In the genomic region with DNA sequence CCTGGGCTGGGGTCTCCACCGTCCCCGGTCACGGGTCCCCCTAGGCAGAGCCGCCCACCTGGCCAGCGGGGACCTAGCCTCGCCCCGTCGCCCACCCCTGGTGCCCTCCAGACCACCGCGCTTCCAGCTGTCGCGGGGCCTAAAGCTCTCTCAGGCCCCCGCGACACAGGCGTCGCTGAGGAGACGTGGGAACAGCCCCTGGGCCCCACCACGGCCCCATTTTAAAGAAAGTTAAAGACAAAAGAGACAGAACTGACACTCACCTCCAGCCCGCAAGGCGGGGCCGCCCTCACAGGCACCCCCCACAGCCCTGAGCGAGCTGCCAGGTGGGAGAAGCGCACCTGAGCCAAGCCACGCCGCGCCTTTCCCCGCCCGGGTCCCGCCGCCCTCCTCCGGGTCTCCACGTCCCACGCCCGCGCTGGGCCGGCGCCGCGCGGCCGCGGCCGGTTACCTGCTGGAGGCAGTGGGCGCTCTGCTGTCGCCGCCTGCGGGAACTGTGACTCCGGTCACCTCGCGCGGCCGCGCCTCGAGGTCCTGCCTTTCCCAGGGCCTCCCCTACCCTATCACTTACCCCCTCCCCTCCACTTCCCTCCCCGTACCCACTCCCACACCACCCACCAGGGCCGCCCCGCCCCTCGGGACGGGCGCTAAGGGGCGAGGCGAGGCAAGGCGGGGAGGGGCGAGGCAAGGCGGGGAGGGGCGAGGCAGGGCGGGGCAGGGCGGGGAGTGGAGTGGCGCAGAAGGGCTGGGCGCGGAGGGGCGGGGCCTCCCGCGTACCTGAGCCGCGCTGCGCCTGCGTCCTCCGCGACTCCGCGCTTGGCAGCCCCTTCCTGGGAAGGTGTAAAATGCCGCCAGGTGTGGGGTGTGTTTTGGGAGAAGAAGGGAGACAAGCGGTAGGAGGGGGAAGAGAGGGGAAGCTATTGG, we compare ENCODE assay signal across 8 cellular contexts. TPM values are rescaled to one million over a fixed set of nuclear protein-coding genes. Genes with fewer than 3 reads are reported as not detected.
A peak's percentile ranks its signal among the peaks of the same experiment; 100 is the strongest.
DNase-seq lines count a peak whose midpoint lies in the region; ATAC-seq and TF ChIP-seq lines count a peak whose summit lies in the region.

No MANE protein-coding gene starts in this region.

- DNase-seq in NCI-H345 treated with DMSO at 0.1 percent for 48 hours (lab: John Stamatoyannopoulos, UW; ENCODE audit: unreplicated experiment), result peak; percentile 66
- peak; percentile 81 for DNase-seq in activated CD8-positive, alpha-beta memory T cell treated with anti-CD3 and anti-CD28 coated beads, Interleukin-2, amount 50 U/mL, for 4 hours
- DNase-seq in esophagus squamous epithelium (lab: John Stamatoyannopoulos, UW), result no peak
- peak; percentile 49 for DNase-seq in omental fat pad (ENCODE audit: low spot score)
- no peak for DNase-seq in thoracic aorta (ENCODE audit: low spot score)

- peaks cover 5 to 43% (median 7%) of the 10 kb centered on the region in 3 donors for H3K4me1 ChIP-seq in esophagus squamous epithelium
- peaks cover 10 to 42% of the 10 kb centered on the region in 2 donors for H3K4me1 ChIP-seq in thoracic aorta (ENCODE audit: control insufficient read depth in 1 of 2, low read depth in 2 of 2)

- intact Hi-C loops in esophagus squamous epithelium (cut with DNase I), result no loop called here

- H3K27ac ChIP-seq in esophagus squamous epithelium, result peak overlapping the region; percentile 87 to 94 (median 89)
- H3K27ac ChIP-seq in thoracic aorta, result peak overlapping the region; percentile 86 to 90

- TF ChIP-seq POLR2A in esophagus squamous epithelium (IDR thresholded peaks at IDR 0.05), result peak in 1 of 4 donors; percentile 65

- H3K36me3 ChIP-seq in esophagus squamous epithelium (no peaks in the 10 kb centered on the region), thoracic aorta (no peaks in the 10 kb centered on the region)

- WGBS in esophagus squamous epithelium, 2 donors, result 0% methylated on average over 2 to 45 of the region's 84 CpGs

- H3K4me3 ChIP-seq in esophagus squamous epithelium (peak overlapping the region; percentile 70 to 91 (median 74)), thoracic aorta (peak overlapping the region; percentile 92)

- H3K27me3 ChIP-seq in esophagus squamous epithelium, result peaks cover 0 to 26% (median 2%) of the 10 kb centered on the region in 4 donors
- H3K27me3 ChIP-seq in thoracic aorta (replicated peaks; ENCODE audit: insufficient read depth), result no peaks in the 10 kb centered on the region

- ATAC-seq in HG02885 (IDR thresholded peaks at IDR 0.05; ENCODE audit: poor library complexity, unreplicated experiment) (peak; percentile 55), omental fat pad (ENCODE audit: low FRiP score) (peak; percentile 92), thoracic aorta (ENCODE audit: insufficient number of reproducible peaks, low FRiP score, low read depth) (peak; percentile 72), HG03175 (IDR thresholded peaks at IDR 0.05; ENCODE audit: unreplicated experiment) (no peak)

- no peaks in the 10 kb centered on the region for H3K9me3 ChIP-seq in esophagus squamous epithelium
- H3K9me3 ChIP-seq in thoracic aorta, result no peaks in the 10 kb centered on the region

- 0 out of 3 replicates have a peak, but pooled peaks have one; percentile 22 for TF ChIP-seq CTCF in GM12872 (IDR thresholded peaks at IDR 0.05; ENCODE audit: insufficient read depth, low read depth, low read length)
- TF ChIP-seq CTCF in esophagus squamous epithelium (IDR thresholded peaks at IDR 0.05), result no peak
- no peak for TF ChIP-seq CTCF in omental fat pad (IDR thresholded peaks at IDR 0.05)
- peak; percentile 7 for TF ChIP-seq CTCF in thoracic aorta (IDR thresholded peaks at IDR 0.05)

RNA-seq across cellular contexts. Expression of a gene that starts 31.2 kb away (rescaled TPM):
- total RNA-seq in esophagus squamous epithelium, result 10 to 100 TPM; 32.4 to 48.9 (median 44.7) TPM
- 100 to 1,000 TPM in 1 of 4 donors, 10 to 100 TPM in 3; 26.8 to 106 (median 49.3) TPM for total RNA-seq in omental fat pad
- 100 to 1,000 TPM; 146 to 172 TPM for total RNA-seq in thoracic aorta

Comparison
In these comparisons a context has a peak if more than half of its experiments do, and no peak if none do; other contexts are left out.
1. CTCF ChIP-seq: peak in GM12872 (single experiment) and thoracic aorta (single experiment); none in esophagus squamous epithelium (0 of 6) and omental fat pad (0 of 3).
2. DNase-seq: peak in NCI-H345 treated with DMSO at 0.1 percent for 48 hours (single experiment), activated CD8-positive, alpha-beta memory T cell treated with anti-CD3 and anti-CD28 coated beads, Interleukin-2, amount 50 U/mL, for 4 hours (single experiment) and omental fat pad (single experiment); none in esophagus squamous epithelium (single experiment) and thoracic aorta (single experiment).